ENCODE assay signal across 21 cellular contexts in the genomic region with DNA sequence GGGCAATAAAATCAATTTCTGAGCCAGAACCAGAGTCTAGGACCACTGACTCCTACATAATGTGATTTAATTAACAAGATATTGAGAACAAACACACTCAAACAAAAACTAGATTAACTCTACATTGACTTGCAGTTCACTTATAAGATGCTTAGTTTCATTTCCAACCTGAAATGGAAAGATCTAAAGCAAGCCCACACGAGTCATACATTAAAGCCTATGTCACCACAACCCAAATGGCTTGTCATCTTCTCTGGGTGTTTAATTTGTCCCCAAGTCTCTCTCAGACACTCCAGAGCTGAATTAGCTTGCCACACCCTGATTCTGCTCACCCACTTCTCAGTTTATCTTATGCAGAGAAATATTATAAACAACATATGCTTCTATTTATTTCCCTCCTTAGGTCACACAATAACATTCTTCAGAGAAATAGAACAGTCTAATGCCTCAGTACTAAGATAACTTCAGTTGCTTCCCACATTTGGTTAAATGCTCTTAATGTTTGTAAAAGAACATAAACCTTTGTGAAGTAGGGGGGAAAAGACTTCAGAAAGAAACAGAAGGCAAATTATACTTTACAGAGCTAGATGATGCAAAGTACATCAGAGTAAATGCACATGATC. TPM values are rescaled to one million over a fixed set of nuclear protein-coding genes. Genes with fewer than 3 reads are reported as not detected.
DNase-seq lines count a peak whose midpoint lies in the region; ATAC-seq and TF ChIP-seq lines count a peak whose summit lies in the region.
"Had no signal": no experiment of that assay in that cellular context is flagged by ENCODE, and none has a peak within 500 bp of the region (broad histone marks: within the 10 kb centered on the region; RNA-seq: fewer than 3 reads in every experiment).

No MANE protein-coding gene starts in this region.

- H3K27me3 ChIP-seq in CD4-positive, alpha-beta T cell (ENCODE audit: control insufficient read depth, insufficient read depth, low read length) = no peaks in the 10 kb centered on the region
- H3K27me3 ChIP-seq: esophagus muscularis mucosa, spleen had no signal

- ATAC-seq in activated CD4-positive, alpha-beta T cell treated with anti-CD3 and anti-CD28 coated beads for 36 hours = peak; percentile 94
- ATAC-seq in HG02623 (IDR thresholded peaks at IDR 0.05; ENCODE audit: unreplicated experiment) (peak; percentile 53), GM19035 (IDR thresholded peaks at IDR 0.05; ENCODE audit: unreplicated experiment) (no peak)
- ATAC-seq in activated CD8-positive, alpha-beta T cell treated with anti-CD3 and anti-CD28 coated beads, Interleukin-2, amount 10 ng/mL, durations not matched to agents 7 days and 5 days = peak; percentile 69
- peak; percentile 97 for ATAC-seq in stimulated activated effector memory CD8-positive, alpha-beta T cell treated with anti-CD3 and anti-CD28 coated beads, Interleukin-12 subunit alpha, Interleukin-12 subunit beta, amount 100 ng/mL, for 72 hours
- ATAC-seq in CD4-positive, alpha-beta T cell (ENCODE audit: poor library complexity) = no peak
- ATAC-seq: A549, HCT116, K562 had no signal

- no peaks in the 10 kb centered on the region for H3K9me3 ChIP-seq in CD4-positive, alpha-beta T cell (ENCODE audit: control insufficient read depth, low read length)
- H3K9me3 ChIP-seq: A549, esophagus muscularis mucosa, psoas muscle, spleen had no signal

- intact Hi-C loops in activated CD4-positive, alpha-beta T cell treated with anti-CD3 and anti-CD28 coated beads for 36 hours (cut with DNase I, micrococcal nuclease) = loop anchor here (1.0 to 5.0 kb wide), 3 partner anchors 13 to 1029 kb away; no protein-coding TSS in a partner anchor
- intact Hi-C loops in CD4-positive, alpha-beta T cell (cut with DNase I, micrococcal nuclease) = no loop called here

- TF ChIP-seq CTCF in CD4-positive, alpha-beta T cell (IDR thresholded peaks at IDR 0.05) = no peak

- H3K36me3 Mint-ChIP-seq in activated CD4-positive, alpha-beta T cell treated with anti-CD3 and anti-CD28 coated beads for 36 hours (ENCODE audit: low read depth) = no peaks in the 10 kb centered on the region
- peaks cover 4% of the 10 kb centered on the region for H3K36me3 Mint-ChIP-seq in activated CD8-positive, alpha-beta T cell treated with anti-CD3 and anti-CD28 coated beads, Interleukin-2, amount 10 ng/mL, durations not matched to agents 7 days and 5 days (ENCODE audit: low read depth)
- peaks cover 6% of the 10 kb centered on the region for H3K36me3 Mint-ChIP-seq in stimulated activated effector memory CD8-positive, alpha-beta T cell treated with anti-CD3 and anti-CD28 coated beads, Interleukin-12 subunit alpha, Interleukin-12 subunit beta, amount 100 ng/mL, for 72 hours
- no peaks in the 10 kb centered on the region for H3K36me3 Mint-ChIP-seq in CD4-positive, alpha-beta T cell (ENCODE audit: low read depth)

- H3K4me1 Mint-ChIP-seq in activated CD4-positive, alpha-beta T cell treated with anti-CD3 and anti-CD28 coated beads for 36 hours = peaks cover 33% of the 10 kb centered on the region
- peaks cover 23% of the 10 kb centered on the region for H3K4me1 Mint-ChIP-seq in activated CD8-positive, alpha-beta T cell treated with anti-CD3 and anti-CD28 coated beads, Interleukin-2, amount 10 ng/mL, durations not matched to agents 7 days and 5 days (ENCODE audit: low read depth)
- peaks cover 32% of the 10 kb centered on the region for H3K4me1 Mint-ChIP-seq in stimulated activated effector memory CD8-positive, alpha-beta T cell treated with anti-CD3 and anti-CD28 coated beads, Interleukin-12 subunit alpha, Interleukin-12 subunit beta, amount 100 ng/mL, for 72 hours
- H3K4me1 Mint-ChIP-seq in CD4-positive, alpha-beta T cell (ENCODE audit: low read depth) = peaks cover 1% of the 10 kb centered on the region
- H3K4me1 Mint-ChIP-seq: neural crest cell had no signal

- no peak overlapping the region for H3K27ac Mint-ChIP-seq in activated CD4-positive, alpha-beta T cell treated with anti-CD3 and anti-CD28 coated beads for 36 hours
- no peak overlapping the region for H3K27ac Mint-ChIP-seq in activated CD8-positive, alpha-beta T cell treated with anti-CD3 and anti-CD28 coated beads, Interleukin-2, amount 10 ng/mL, durations not matched to agents 7 days and 5 days
- H3K27ac Mint-ChIP-seq in stimulated activated effector memory CD8-positive, alpha-beta T cell treated with anti-CD3 and anti-CD28 coated beads, Interleukin-12 subunit alpha, Interleukin-12 subunit beta, amount 100 ng/mL, for 72 hours = no peak overlapping the region
- no peak overlapping the region for H3K27ac Mint-ChIP-seq in CD4-positive, alpha-beta T cell
- H3K27ac Mint-ChIP-seq: CD14-positive monocyte had no signal

- no peak overlapping the region for H3K4me3 Mint-ChIP-seq in activated CD4-positive, alpha-beta T cell treated with anti-CD3 and anti-CD28 coated beads for 36 hours
- H3K4me3 Mint-ChIP-seq in activated CD8-positive, alpha-beta T cell treated with anti-CD3 and anti-CD28 coated beads, Interleukin-2, amount 10 ng/mL, durations not matched to agents 7 days and 5 days = no peak overlapping the region
- no peak overlapping the region for H3K4me3 Mint-ChIP-seq in stimulated activated effector memory CD8-positive, alpha-beta T cell treated with anti-CD3 and anti-CD28 coated beads, Interleukin-12 subunit alpha, Interleukin-12 subunit beta, amount 100 ng/mL, for 72 hours
- no peak overlapping the region for H3K4me3 Mint-ChIP-seq in CD4-positive, alpha-beta T cell
- H3K4me3 Mint-ChIP-seq: CD14-positive monocyte, neural crest cell had no signal

- POLR2A ChIA-PET in activated CD4-positive, alpha-beta T cell treated with anti-CD3 and anti-CD28 coated beads for 36 hours (lab: Charles Lee) = no interaction called here
- POLR2A ChIA-PET in activated CD8-positive, alpha-beta T cell treated with anti-CD3 and anti-CD28 coated beads, Interleukin-2, amount 10 ng/mL, durations not matched to agents 7 days and 5 days (lab: Charles Lee) = interaction anchor here (0.7 to 2.4 kb wide), 2 partner anchors 9 to 1081 kb away, joined by 3 to 13 read pairs; partner anchors contain the start of gene FBXO30
- POLR2A ChIA-PET in CD4-positive, alpha-beta T cell (lab: Charles Lee) = no interaction called here

- no peaks in the 10 kb centered on the region for H3K9me3 Mint-ChIP-seq in activated CD4-positive, alpha-beta T cell treated with anti-CD3 and anti-CD28 coated beads for 36 hours (ENCODE audit: low read depth)
- H3K9me3 Mint-ChIP-seq in activated CD8-positive, alpha-beta T cell treated with anti-CD3 and anti-CD28 coated beads, Interleukin-2, amount 10 ng/mL, durations not matched to agents 7 days and 5 days (ENCODE audit: insufficient read depth) = no peaks in the 10 kb centered on the region
- H3K9me3 Mint-ChIP-seq in stimulated activated effector memory CD8-positive, alpha-beta T cell treated with anti-CD3 and anti-CD28 coated beads, Interleukin-12 subunit alpha, Interleukin-12 subunit beta, amount 100 ng/mL, for 72 hours = no peaks in the 10 kb centered on the region
- H3K9me3 Mint-ChIP-seq in CD4-positive, alpha-beta T cell = no peaks in the 10 kb centered on the region
- H3K9me3 Mint-ChIP-seq: neural crest cell had no signal

- CTCF ChIA-PET in activated CD4-positive, alpha-beta T cell treated with anti-CD3 and anti-CD28 coated beads for 36 hours (lab: Charles Lee) = no interaction called here
- CTCF ChIA-PET in activated CD8-positive, alpha-beta T cell treated with anti-CD3 and anti-CD28 coated beads, Interleukin-2, amount 10 ng/mL, durations not matched to agents 7 days and 5 days (lab: Charles Lee) = interaction anchor here (0.7 to 0.8 kb wide), 2 partner anchors 8 to 13 kb away, joined by 3 read pairs; no protein-coding TSS in a partner anchor
- CTCF ChIA-PET in CD4-positive, alpha-beta T cell (lab: Charles Lee) = no interaction called here

- H3K27me3 Mint-ChIP-seq in activated CD4-positive, alpha-beta T cell treated with anti-CD3 and anti-CD28 coated beads for 36 hours = no peaks in the 10 kb centered on the region
- H3K27me3 Mint-ChIP-seq in activated CD8-positive, alpha-beta T cell treated with anti-CD3 and anti-CD28 coated beads, Interleukin-2, amount 10 ng/mL, durations not matched to agents 7 days and 5 days (ENCODE audit: low read depth) = no peaks in the 10 kb centered on the region
- H3K27me3 Mint-ChIP-seq in CD4-positive, alpha-beta T cell = no peaks in the 10 kb centered on the region

- no peak for DNase-seq in activated CD4-positive, alpha-beta T cell treated with anti-CD3 and anti-CD28 coated beads for 36 hours
- DNase-seq in activated CD4-positive, alpha-beta T cell treated with anti-CD3 and anti-CD28 coated beads for 4 hours = no peak
- no peak for DNase-seq in activated CD8-positive, alpha-beta T cell treated with anti-CD3 and anti-CD28 coated beads, Interleukin-2, amount 10 ng/mL, durations not matched to agents 7 days and 5 days
- DNase-seq in stimulated activated effector memory CD8-positive, alpha-beta T cell treated with anti-CD3 and anti-CD28 coated beads, Interleukin-12 subunit alpha, Interleukin-12 subunit beta, amount 100 ng/mL, for 72 hours (ENCODE audit: low spot score in 2 of 2) = no peak
- no peak for DNase-seq in CD4-positive, alpha-beta T cell
- DNase-seq in AG08395 (ENCODE audit: low spot score) = no peak
- DNase-seq: activated naive CD4-positive, alpha-beta T cell treated with Interleukin-2 at 50 U/mL for 16 hours; kidney; NCI-H1105 treated with DMSO at 0.1 percent for 48 hours; psoas muscle; spleen; stimulated activated naive CD4-positive, alpha-beta T cell treated with Interleukin-2 at 50 U/mL for 16 hours; T-helper 1 cell had no signal

- H3K27ac ChIP-seq in CD4-positive, alpha-beta T cell (ENCODE audit: low read depth, low read length) = no peak overlapping the region
- H3K27ac ChIP-seq: A549, esophagus muscularis mucosa, spleen had no signal

RNA-seq across cellular contexts. Expression of gene FBXO30, which starts 8.8 kb away (rescaled TPM):
- total RNA-seq in activated CD4-positive, alpha-beta T cell treated with anti-CD3 and anti-CD28 coated beads for 36 hours = 1 to 10 TPM; 2.3 to 2.8 TPM
- 1 to 10 TPM; 3.5 to 4.1 TPM for total RNA-seq in activated CD8-positive, alpha-beta T cell treated with anti-CD3 and anti-CD28 coated beads, Interleukin-2, amount 10 ng/mL, durations not matched to agents 7 days and 5 days
- total RNA-seq in CD4-positive, alpha-beta T cell = 1 to 10 TPM; 1.3 to 1.4 TPM

Comparison
In these comparisons a context has a peak if more than half of its experiments do, and no peak if none do; other contexts are left out.
1. ATAC-seq: peak in activated CD4-positive, alpha-beta T cell treated with anti-CD3 and anti-CD28 coated beads for 36 hours (single experiment), HG02623 (single experiment), activated CD8-positive, alpha-beta T cell treated with anti-CD3 and anti-CD28 coated beads, Interleukin-2, amount 10 ng/mL, durations not matched to agents 7 days and 5 days (single experiment) and stimulated activated effector memory CD8-positive, alpha-beta T cell treated with anti-CD3 and anti-CD28 coated beads, Interleukin-12 subunit alpha, Interleukin-12 subunit beta, amount 100 ng/mL, for 72 hours (single experiment); none in CD4-positive, alpha-beta T cell (single experiment) and GM19035 (single experiment).
2. intact Hi-C loops: an anchor here in activated CD4-positive, alpha-beta T cell treated with anti-CD3 and anti-CD28 coated beads for 36 hours (1.0 to 5.0 kb wide); none called in CD4-positive, alpha-beta T cell.